ENCODE assay signal across 35 cellular contexts in genomic region chr1:64127297-64127696, GRCh38.
DNase-seq lines count a peak whose midpoint lies in the region; ATAC-seq, FAIRE-seq and TF ChIP-seq lines count a peak whose summit lies in the region.
"Had no signal": no experiment of that assay in that cellular context is flagged by ENCODE, and none has a peak within 500 bp of the region (broad histone marks: within the 10 kb centered on the region; RNA-seq: fewer than 3 reads in every experiment).

No MANE protein-coding gene starts in this region.

- H4K20me1 ChIP-seq in astrocyte (ENCODE audit: insufficient read depth, low read length): no peaks in the 10 kb centered on the region
- H4K20me1 ChIP-seq: BLaER1; BLaER1 treated with 17β-estradiol and CSF1 and Interleukin-3, amounts not matched to agents 10 nM and 100 nM had no signal

- TF ChIP-seq CTCF in HEK293 (tag by site-specific recombination; IDR thresholded peaks at IDR 0.05) (no peak), astrocyte (IDR thresholded peaks at IDR 0.05; ENCODE audit: insufficient read depth, low read depth, low read length) (no peak), chondrocyte (IDR thresholded peaks at IDR 0.05) (no peak)

- peaks cover 21% of the 10 kb centered on the region for H3K4me1 Mint-ChIP-seq in astrocyte (ENCODE audit: low read depth, unreplicated experiment)
- peaks cover 72% of the 10 kb centered on the region for H3K4me1 Mint-ChIP-seq in chondrocyte (ENCODE audit: low read depth)
- H3K4me1 Mint-ChIP-seq: B cell; CD14-positive monocyte; CD4-positive, alpha-beta memory T cell; CD4-positive, CD25-positive, alpha-beta regulatory T cell; CD8-positive, alpha-beta memory T cell had no signal

- H3K9me3 ChIP-seq in HEK293 (ENCODE audit: control insufficient read depth, insufficient read depth, low read depth, low read length): no peaks in the 10 kb centered on the region
- no peaks in the 10 kb centered on the region for H3K9me3 ChIP-seq in astrocyte (ENCODE audit: insufficient read depth, low read depth, low read length)
- H3K9me3 ChIP-seq: A549; BE2C; BLaER1; BLaER1 treated with 17β-estradiol and CSF1 and Interleukin-3, amounts not matched to agents 10 nM and 100 nM; Caco-2 had no signal

- no peak overlapping the region for H3K9ac ChIP-seq in astrocyte (ENCODE audit: low read length)
- H3K9ac ChIP-seq: BLaER1; BLaER1 treated with 17β-estradiol and CSF1 and Interleukin-3, amounts not matched to agents 10 nM and 100 nM had no signal

- H3K79me2 ChIP-seq in astrocyte (ENCODE audit: insufficient read depth, low read length): no peaks in the 10 kb centered on the region

- H3K36me3 ChIP-seq in HEK293 (ENCODE audit: control insufficient read depth in 2 of 2, insufficient read depth in 1 of 2, low read length in 2 of 2) (no peaks in the 10 kb centered on the region), astrocyte (ENCODE audit: insufficient read depth, low read length) (no peaks in the 10 kb centered on the region)
- H3K36me3 ChIP-seq: BE2C; BLaER1; BLaER1 treated with 17β-estradiol and CSF1 and Interleukin-3, amounts not matched to agents 10 nM and 100 nM had no signal

- H3K27me3 Mint-ChIP-seq in astrocyte (ENCODE audit: low read depth, unreplicated experiment): no peaks in the 10 kb centered on the region
- H3K27me3 Mint-ChIP-seq in chondrocyte (ENCODE audit: low read depth): no peaks in the 10 kb centered on the region

- H3K27ac Mint-ChIP-seq in astrocyte (ENCODE audit: unreplicated experiment): peak overlapping the region; percentile 41
- peak overlapping the region; percentile 43 for H3K27ac Mint-ChIP-seq in chondrocyte (ENCODE audit: unreplicated experiment)
- H3K27ac Mint-ChIP-seq: B cell; CD14-positive monocyte; CD4-positive, alpha-beta memory T cell; CD4-positive, alpha-beta T cell; CD4-positive, CD25-positive, alpha-beta regulatory T cell; CD8-positive, alpha-beta memory T cell; CD8-positive, alpha-beta T cell had no signal

- POLR2A ChIA-PET in HEK293 (lab: Yijun Ruan, JAX): no interaction called here

- H3K27ac ChIP-seq in HEK293 (ENCODE audit: extremely low read depth, low read depth, low read length): no peak overlapping the region
- no peak overlapping the region for H3K27ac ChIP-seq in astrocyte (ENCODE audit: low read depth, low read length)
- H3K27ac ChIP-seq: 22Rv1; A549; BLaER1; BLaER1 treated with 17β-estradiol and CSF1 and Interleukin-3, amounts not matched to agents 10 nM and 100 nM; C4-2B had no signal

- H3K4me2 ChIP-seq in astrocyte (ENCODE audit: low read length): no peak overlapping the region
- H3K4me2 ChIP-seq: A549; BLaER1; BLaER1 treated with 17β-estradiol and CSF1 and Interleukin-3, amounts not matched to agents 10 nM and 100 nM had no signal

- H3K27me3 ChIP-seq in astrocyte (ENCODE audit: insufficient read depth, low read length): no peaks in the 10 kb centered on the region
- H3K27me3 ChIP-seq: BE2C; BLaER1; BLaER1 treated with 17β-estradiol and CSF1 and Interleukin-3, amounts not matched to agents 10 nM and 100 nM had no signal

- CTCF ChIA-PET in HEK293 (lab: Yijun Ruan, JAX): interaction anchor here (0.6 kb wide), 2 partner anchors 9 to 443 kb away, joined by 3 read pairs; no protein-coding TSS in a partner anchor

- H3K9me3 Mint-ChIP-seq in astrocyte (ENCODE audit: unreplicated experiment) (no peaks in the 10 kb centered on the region), chondrocyte (ENCODE audit: low read depth) (no peaks in the 10 kb centered on the region)
- H3K9me3 Mint-ChIP-seq: CD14-positive monocyte; CD4-positive, alpha-beta memory T cell; CD4-positive, alpha-beta T cell; CD8-positive, alpha-beta T cell had no signal

- H3K4me1 ChIP-seq in HEK293 (ENCODE audit: control insufficient read depth, insufficient read depth, low read length) (peaks cover 10% of the 10 kb centered on the region), astrocyte (ENCODE audit: insufficient read depth, low read length) (no peaks in the 10 kb centered on the region)
- H3K4me1 ChIP-seq: A549, BE2C, Caco-2 had no signal

- peaks cover 2% of the 10 kb centered on the region for H3K36me3 Mint-ChIP-seq in astrocyte (ENCODE audit: low read depth, unreplicated experiment)
- H3K36me3 Mint-ChIP-seq in chondrocyte (ENCODE audit: low read depth): peaks cover 10% of the 10 kb centered on the region
- H3K36me3 Mint-ChIP-seq: CD14-positive monocyte; CD4-positive, alpha-beta memory T cell; CD4-positive, CD25-positive, alpha-beta regulatory T cell; CD8-positive, alpha-beta memory T cell; CD8-positive, alpha-beta T cell had no signal

- no peak for DNase-seq in astrocyte (ENCODE audit: low read depth)
- DNase-seq in chondrocyte (ENCODE audit: low spot score): no peak
- no peak for DNase-seq in stimulated activated naive CD4-positive, alpha-beta T cell treated with Interleukin-2 at 50 U/mL for 16 hours (lab: John Stamatoyannopoulos, UW)
- no peak for DNase-seq in stimulated activated CD4-positive, alpha-beta T cell treated with anti-CD3 and anti-CD28 coated beads, Interleukin-4, amount 100 ng/mL, for 24 hours
- DNase-seq: 8988T; ACHN; AML-193; BE2C; C1 segment of cervical spinal cord; Caco-2; Calu3; CD4-positive, alpha-beta memory T cell; CD4-positive, alpha-beta T cell; CD4-positive, CD25-positive, alpha-beta regulatory T cell; CD8-positive, alpha-beta memory T cell; CD8-positive, alpha-beta T cell; COR-L47; DMS 273 treated with DMSO at 0.1 percent for 48 hours; DMS153; DMS53; DMS79; DMS79 treated with DMSO at 0.1 percent for 48 hours; DND-41; EL had no signal

- H3K4me3 ChIP-seq in HEK293 (ENCODE audit: low read depth, low read length) (no peak overlapping the region), astrocyte (ENCODE audit: insufficient read depth, low read depth, low read length) (no peak overlapping the region)
- H3K4me3 ChIP-seq: A549; BLaER1; BLaER1 treated with 17β-estradiol and CSF1 and Interleukin-3, amounts not matched to agents 10 nM and 100 nM had no signal

- FAIRE-seq in astrocyte (lab: Jason Lieb, UNC): no peak
- FAIRE-seq: A204.1, A549, D721Med had no signal

- no peak overlapping the region for H2AFZ ChIP-seq in astrocyte (ENCODE audit: low read depth, low read length)

- H3K4me3 Mint-ChIP-seq in astrocyte (ENCODE audit: unreplicated experiment) (no peak overlapping the region), chondrocyte (ENCODE audit: unreplicated experiment) (no peak overlapping the region)
- H3K4me3 Mint-ChIP-seq: B cell; CD14-positive monocyte; CD4-positive, alpha-beta memory T cell; CD4-positive, alpha-beta T cell; CD4-positive, CD25-positive, alpha-beta regulatory T cell; CD8-positive, alpha-beta memory T cell; CD8-positive, alpha-beta T cell had no signal

- ATAC-seq in HG02678 (IDR thresholded peaks at IDR 0.05; ENCODE audit: unreplicated experiment): no peak
- ATAC-seq: A549; CD8-positive, alpha-beta T cell had no signal

TF ChIP-seq in HEK293, 187 proteins besides CTCF, POLR2A, EP300 and RAD21:
- no peak for TF ChIP-seq ZNF624 (tag by site-specific recombination; IDR thresholded peaks at IDR 0.05)
- peak; percentile 92 for TF ChIP-seq ZNF596 (tag by site-specific recombination; IDR thresholded peaks at IDR 0.05)
TF ChIP-seq in HEK293: peak in this region for 1.
